In the genomic region with DNA sequence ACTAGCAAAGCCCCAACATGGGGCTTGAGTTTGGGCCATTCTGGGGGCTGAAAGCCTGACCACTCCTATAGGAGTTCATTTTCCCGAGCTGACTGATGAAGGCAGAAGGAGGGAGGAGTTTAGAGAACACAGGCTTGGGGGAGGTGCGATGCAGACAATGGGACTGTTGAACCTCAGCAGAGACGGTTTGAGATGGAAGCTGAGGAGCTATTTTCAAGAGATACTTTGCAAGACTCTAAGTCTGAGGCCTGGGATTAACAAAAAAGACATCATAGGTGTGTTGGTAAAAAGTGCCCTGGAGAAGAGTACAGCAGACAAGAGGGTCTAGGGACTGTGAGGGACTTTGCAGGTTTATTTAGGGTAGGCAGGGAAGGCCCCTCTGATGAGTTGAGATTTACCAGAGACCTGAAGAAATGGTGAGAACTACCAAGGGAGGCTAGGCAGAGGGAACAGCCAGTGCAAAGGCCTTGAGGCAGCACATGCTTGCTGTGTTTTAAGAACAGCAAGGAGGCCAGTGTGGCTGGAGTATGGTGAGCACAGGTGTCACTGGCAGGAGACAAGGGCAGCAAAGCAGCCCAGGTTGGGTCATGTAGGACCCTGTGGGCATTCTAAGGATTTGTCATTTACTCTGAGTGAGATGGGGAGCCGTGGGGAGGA, we compare ENCODE assay signal across 8 cellular contexts.
A peak's percentile ranks its signal among the peaks of the same experiment; 100 is the strongest.
DNase-seq lines count a peak whose midpoint lies in the region; ATAC-seq lines count a peak whose summit lies in the region.

No MANE protein-coding gene starts in this region.

- H3K4me1 Mint-ChIP-seq in activated naive CD4-positive, alpha-beta T cell treated with anti-CD3 and anti-CD28 coated beads, Interleukin-2, amount 10 ng/mL, durations not matched to agents 7 days and 5 days: peaks cover 58% of the 10 kb centered on the region

- no peaks in the 10 kb centered on the region for H3K9me3 Mint-ChIP-seq in activated naive CD4-positive, alpha-beta T cell treated with anti-CD3 and anti-CD28 coated beads, Interleukin-2, amount 10 ng/mL, durations not matched to agents 7 days and 5 days

- no peak for DNase-seq in activated naive CD4-positive, alpha-beta T cell treated with anti-CD3 and anti-CD28 coated beads, Interleukin-2, amount 10 ng/mL, durations not matched to agents 7 days and 5 days
- no peak for DNase-seq in activated naive CD4-positive, alpha-beta T cell (lab: John Stamatoyannopoulos, UW)
- DNase-seq in SW480 (ENCODE audit: low spot score) (peak; percentile 60), iPS-NIHi11 (ENCODE audit: low spot score) (peak; percentile 63), superior temporal gyrus (ENCODE audit: extremely low spot score) (peak; percentile 86), 8988T (no peak), EL (no peak)

- no peak for ATAC-seq in GM21619 (IDR thresholded peaks at IDR 0.05; ENCODE audit: unreplicated experiment)

- no peaks in the 10 kb centered on the region for H3K36me3 Mint-ChIP-seq in activated naive CD4-positive, alpha-beta T cell treated with anti-CD3 and anti-CD28 coated beads, Interleukin-2, amount 10 ng/mL, durations not matched to agents 7 days and 5 days

- no peaks in the 10 kb centered on the region for H3K27me3 Mint-ChIP-seq in activated naive CD4-positive, alpha-beta T cell treated with anti-CD3 and anti-CD28 coated beads, Interleukin-2, amount 10 ng/mL, durations not matched to agents 7 days and 5 days

- peak overlapping the region; percentile 15 for H3K27ac Mint-ChIP-seq in activated naive CD4-positive, alpha-beta T cell treated with anti-CD3 and anti-CD28 coated beads, Interleukin-2, amount 10 ng/mL, durations not matched to agents 7 days and 5 days

- no peak overlapping the region for H3K4me3 Mint-ChIP-seq in activated naive CD4-positive, alpha-beta T cell treated with anti-CD3 and anti-CD28 coated beads, Interleukin-2, amount 10 ng/mL, durations not matched to agents 7 days and 5 days

- CTCF ChIA-PET in activated naive CD4-positive, alpha-beta T cell treated with anti-CD3 and anti-CD28 coated beads, Interleukin-2, amount 10 ng/mL, durations not matched to agents 7 days and 5 days (lab: Charles Lee): no interaction called here

Comparison
In these comparisons a context has a peak if more than half of its experiments do, and no peak if none do; other contexts are left out.
1. DNase-seq: peak in SW480 (single experiment), iPS-NIHi11 (single experiment) and superior temporal gyrus (single experiment); none in activated naive CD4-positive, alpha-beta T cell treated with anti-CD3 and anti-CD28 coated beads, Interleukin-2, amount 10 ng/mL, durations not matched to agents 7 days and 5 days (single experiment), activated naive CD4-positive, alpha-beta T cell (0 of 4), 8988T (single experiment) and EL (single experiment).